ENCODE assay signal across 17 cellular contexts in genomic region chr2:232170391-232170790, GRCh38.
DNase-seq lines count a peak whose midpoint lies in the region; ATAC-seq and TF ChIP-seq lines count a peak whose summit lies in the region.
"Had no signal": no experiment of that assay in that cellular context is flagged by ENCODE, and none has a peak within 500 bp of the region (broad histone marks: within the 10 kb centered on the region; RNA-seq: fewer than 3 reads in every experiment).

No MANE protein-coding gene starts in this region.

- peaks cover 3% of the 10 kb centered on the region for H3K36me3 ChIP-seq in left ventricle myocardium inferior

- no peaks in the 10 kb centered on the region for H3K27me3 Mint-ChIP-seq in activated naive CD4-positive, alpha-beta T cell treated with anti-CD3 and anti-CD28 coated beads for 36 hours (ENCODE audit: low read depth)
- no peaks in the 10 kb centered on the region for H3K27me3 Mint-ChIP-seq in activated T-helper 1 cell treated with anti-CD3 and anti-CD28 coated beads, Interleukin-12 subunit alpha, Interleukin-12 subunit beta, Interleukin-2, Interleukin-4 antibody, amounts not matched to agents 30 ng/mL and 10 ng/mL and 1 ng/mL, durations not matched to agents 14 hours and 24 hours and 36 hours (ENCODE audit: insufficient read depth)

- no peak for DNase-seq in left ventricle myocardium inferior
- no peak for DNase-seq in Right ventricle myocardium superior
- DNase-seq in astrocyte of the hippocampus (ENCODE audit: low read depth, low spot score), result peak; percentile 20
- peak; percentile 20 for DNase-seq in globus pallidus (ENCODE audit: low spot score)
- no peak for DNase-seq in NCI-H1105 treated with DMSO at 0.1 percent for 48 hours (lab: John Stamatoyannopoulos, UW)
- no peak for DNase-seq in activated naive CD4-positive, alpha-beta T cell treated with anti-CD3 and anti-CD28 coated beads for 36 hours
- no peak for DNase-seq in posterior cingulate gyrus
- DNase-seq in activated T-helper 1 cell treated with anti-CD3 and anti-CD28 coated beads, Interleukin-12 subunit alpha, Interleukin-12 subunit beta, Interleukin-2, Interleukin-4 antibody, amounts not matched to agents 30 ng/mL and 10 ng/mL and 1 ng/mL, durations not matched to agents 14 hours and 24 hours and 36 hours (ENCODE audit: low spot score), result no peak
- DNase-seq: C1 segment of cervical spinal cord, DMS 273 treated with DMSO at 0.1 percent for 48 hours, GOT3, KBM-7, NCI-H1092, NCI-H2081 treated with DMSO at 0.1 percent for 48 hours, NCI-H524 treated with DMSO at 0.1 percent for 48 hours, Peyer's patch, SHP77 treated with DMSO at 0.1 percent for 48 hours had no signal

- peaks cover 22% of the 10 kb centered on the region for H3K4me1 ChIP-seq in left ventricle myocardium inferior
- H3K4me1 ChIP-seq: Peyer's patch had no signal

- peaks cover 12% of the 10 kb centered on the region for H3K36me3 Mint-ChIP-seq in activated naive CD4-positive, alpha-beta T cell treated with anti-CD3 and anti-CD28 coated beads for 36 hours (ENCODE audit: low read depth)
- peaks cover 2% of the 10 kb centered on the region for H3K36me3 Mint-ChIP-seq in activated T-helper 1 cell treated with anti-CD3 and anti-CD28 coated beads, Interleukin-12 subunit alpha, Interleukin-12 subunit beta, Interleukin-2, Interleukin-4 antibody, amounts not matched to agents 30 ng/mL and 10 ng/mL and 1 ng/mL, durations not matched to agents 14 hours and 24 hours and 36 hours (ENCODE audit: low read depth)

- no peak for ATAC-seq in Right ventricle myocardium superior (ENCODE audit: poor library complexity)

- intact Hi-C loops in left ventricle myocardium inferior (cut with micrococcal nuclease) (no loop called here), Right ventricle myocardium superior (cut with DNase I) (no loop called here), posterior cingulate gyrus (cut with DNase I) (no loop called here)
- intact Hi-C loops in activated naive CD4-positive, alpha-beta T cell treated with anti-CD3 and anti-CD28 coated beads for 36 hours (cut with micrococcal nuclease), result no loop called here
- intact Hi-C loops in activated T-helper 1 cell treated with anti-CD3 and anti-CD28 coated beads, Interleukin-12 subunit alpha, Interleukin-12 subunit beta, Interleukin-2, Interleukin-4 antibody, amounts not matched to agents 30 ng/mL and 10 ng/mL and 1 ng/mL, durations not matched to agents 14 hours and 24 hours and 36 hours (cut with micrococcal nuclease), result no loop called here

- no peak overlapping the region for H3K4me3 ChIP-seq in left ventricle myocardium inferior
- H3K4me3 ChIP-seq: Peyer's patch had no signal

- H3K4me1 Mint-ChIP-seq in activated naive CD4-positive, alpha-beta T cell treated with anti-CD3 and anti-CD28 coated beads for 36 hours (ENCODE audit: low read depth), result peaks cover 5% of the 10 kb centered on the region
- H3K4me1 Mint-ChIP-seq in activated T-helper 1 cell treated with anti-CD3 and anti-CD28 coated beads, Interleukin-12 subunit alpha, Interleukin-12 subunit beta, Interleukin-2, Interleukin-4 antibody, amounts not matched to agents 30 ng/mL and 10 ng/mL and 1 ng/mL, durations not matched to agents 14 hours and 24 hours and 36 hours (ENCODE audit: low read depth), result no peaks in the 10 kb centered on the region

- no peak for TF ChIP-seq CTCF in left ventricle myocardium inferior (IDR thresholded peaks at IDR 0.05; ENCODE audit: borderline replicate concordance)

- H3K4me3 Mint-ChIP-seq in activated naive CD4-positive, alpha-beta T cell treated with anti-CD3 and anti-CD28 coated beads for 36 hours, result no peak overlapping the region
- no peak overlapping the region for H3K4me3 Mint-ChIP-seq in activated T-helper 1 cell treated with anti-CD3 and anti-CD28 coated beads, Interleukin-12 subunit alpha, Interleukin-12 subunit beta, Interleukin-2, Interleukin-4 antibody, amounts not matched to agents 30 ng/mL and 10 ng/mL and 1 ng/mL, durations not matched to agents 14 hours and 24 hours and 36 hours

- no peaks in the 10 kb centered on the region for H3K27me3 ChIP-seq in left ventricle myocardium inferior (ENCODE audit: low read depth)
- H3K27me3 ChIP-seq: Peyer's patch had no signal

- H3K9me3 ChIP-seq in left ventricle myocardium inferior (replicated peaks), result no peaks in the 10 kb centered on the region
- H3K9me3 ChIP-seq: Peyer's patch had no signal

- CTCF ChIA-PET in activated naive CD4-positive, alpha-beta T cell treated with anti-CD3 and anti-CD28 coated beads for 36 hours (lab: Charles Lee), result interaction anchor here (0.6 to 0.9 kb wide), 5 partner anchors 28 to 477 kb away, joined by 3 to 5 read pairs (median 3); no protein-coding TSS in a partner anchor

- peak overlapping the region; percentile 38 for H3K27ac ChIP-seq in left ventricle myocardium inferior (replicated peaks)
- H3K27ac ChIP-seq: Peyer's patch had no signal

- no peak overlapping the region for H3K27ac Mint-ChIP-seq in activated naive CD4-positive, alpha-beta T cell treated with anti-CD3 and anti-CD28 coated beads for 36 hours
- H3K27ac Mint-ChIP-seq in activated T-helper 1 cell treated with anti-CD3 and anti-CD28 coated beads, Interleukin-12 subunit alpha, Interleukin-12 subunit beta, Interleukin-2, Interleukin-4 antibody, amounts not matched to agents 30 ng/mL and 10 ng/mL and 1 ng/mL, durations not matched to agents 14 hours and 24 hours and 36 hours, result no peak overlapping the region

- no peaks in the 10 kb centered on the region for H3K9me3 Mint-ChIP-seq in activated naive CD4-positive, alpha-beta T cell treated with anti-CD3 and anti-CD28 coated beads for 36 hours
- H3K9me3 Mint-ChIP-seq in activated T-helper 1 cell treated with anti-CD3 and anti-CD28 coated beads, Interleukin-12 subunit alpha, Interleukin-12 subunit beta, Interleukin-2, Interleukin-4 antibody, amounts not matched to agents 30 ng/mL and 10 ng/mL and 1 ng/mL, durations not matched to agents 14 hours and 24 hours and 36 hours, result no peaks in the 10 kb centered on the region

Comparison
In these comparisons a context has a peak if more than half of its experiments do, and no peak if none do; other contexts are left out.
1. DNase-seq: peak in astrocyte of the hippocampus (single experiment) and globus pallidus (single experiment); none in left ventricle myocardium inferior (single experiment), Right ventricle myocardium superior (single experiment), NCI-H1105 treated with DMSO at 0.1 percent for 48 hours (single experiment), activated naive CD4-positive, alpha-beta T cell treated with anti-CD3 and anti-CD28 coated beads for 36 hours (single experiment), posterior cingulate gyrus (0 of 10) and activated T-helper 1 cell treated with anti-CD3 and anti-CD28 coated beads, Interleukin-12 subunit alpha, Interleukin-12 subunit beta, Interleukin-2, Interleukin-4 antibody, amounts not matched to agents 30 ng/mL and 10 ng/mL and 1 ng/mL, durations not matched to agents 14 hours and 24 hours and 36 hours (single experiment).